ENCODE assay signal across 19 cellular contexts in the genomic region with DNA sequence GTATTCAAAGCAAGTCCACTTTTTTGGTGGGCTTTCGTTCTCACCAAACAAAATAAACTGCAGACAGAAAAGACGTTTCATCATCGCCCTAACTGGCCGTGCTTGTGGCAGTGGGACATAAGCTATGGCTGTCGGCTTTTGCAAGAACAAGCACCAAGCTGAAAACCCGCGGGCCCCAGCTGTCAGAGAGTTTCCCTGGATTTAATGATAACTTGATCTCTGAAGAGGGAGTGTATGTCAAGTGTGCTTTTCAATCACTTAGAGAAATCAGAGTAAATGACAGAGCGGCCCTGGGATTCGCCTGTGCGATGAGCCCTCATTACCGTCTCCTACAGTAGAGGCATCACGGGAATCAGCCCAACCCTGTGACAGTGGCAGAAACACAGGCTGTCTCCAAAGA.
DNase-seq lines count a peak whose midpoint lies in the region; TF ChIP-seq lines count a peak whose summit lies in the region.
"Had no signal": no experiment of that assay in that cellular context is flagged by ENCODE, and none has a peak within 500 bp of the region (broad histone marks: within the 10 kb centered on the region; RNA-seq: fewer than 3 reads in every experiment).

No MANE protein-coding gene starts in this region.

- peak overlapping the region; percentile 17; the same call in 1 of the 2 replicates for H3K4me3 ChIP-seq in WERI-Rb-1 (ENCODE audit: low read depth, low read length)
- H3K4me3 ChIP-seq: PC-9, SJCRH30 had no signal

- TF ChIP-seq CTCF in WERI-Rb-1 (IDR thresholded peaks at IDR 0.05; ENCODE audit: low read depth, low read length): no peak

- H3K27ac ChIP-seq in WERI-Rb-1: peak overlapping the region; percentile 63
- H3K27ac ChIP-seq: 22Rv1, PC-9, SJCRH30 had no signal

- H3K36me3 ChIP-seq in WERI-Rb-1: no peaks in the 10 kb centered on the region
- H3K36me3 ChIP-seq: SJCRH30 had no signal

- H3K9me3 ChIP-seq in WERI-Rb-1 (ENCODE audit: severe bottlenecking): peaks cover 3% of the 10 kb centered on the region
- H3K9me3 ChIP-seq: SJCRH30 had no signal

- DNase-seq in NCI-H2171 treated with DMSO at 0.1 percent for 48 hours (lab: John Stamatoyannopoulos, UW) (peak; percentile 45), NCI-H2171 (lab: John Stamatoyannopoulos, UW) (no peak), NCI-H187 treated with DMSO at 0.1 percent for 48 hours (lab: John Stamatoyannopoulos, UW) (peak; percentile 46), WERI-Rb-1 (peak; percentile 81), medulla oblongata (ENCODE audit: extremely low spot score) (peak; percentile 36), RPMI8226 (no peak), NCI-H2081 (lab: John Stamatoyannopoulos, UW) (no peak), NCI-H1417 treated with DMSO at 0.1 percent for 48 hours (lab: John Stamatoyannopoulos, UW) (no peak)
- DNase-seq: GOT3, HCEC 1CT, KG1, NCI-H1092, NCI-H146, NCI-H2081 treated with DMSO at 0.1 percent for 48 hours, NCI-H345, NCI-H526, PC-9, SJCRH30 had no signal

- H3K27me3 ChIP-seq in WERI-Rb-1 (ENCODE audit: insufficient read depth, low read depth, severe bottlenecking): no peaks in the 10 kb centered on the region
- H3K27me3 ChIP-seq: SJCRH30 had no signal

Comparison
In these comparisons a context has a peak if more than half of its experiments do, and no peak if none do; other contexts are left out.
1. DNase-seq: peak in NCI-H2171 treated with DMSO at 0.1 percent for 48 hours (single experiment), NCI-H187 treated with DMSO at 0.1 percent for 48 hours (single experiment), WERI-Rb-1 (single experiment) and medulla oblongata (single experiment); none in NCI-H2171 (single experiment), RPMI8226 (single experiment), NCI-H2081 (0 of 2) and NCI-H1417 treated with DMSO at 0.1 percent for 48 hours (single experiment).